1 cellular context compared by ENCODE assay signal in the genomic region with DNA sequence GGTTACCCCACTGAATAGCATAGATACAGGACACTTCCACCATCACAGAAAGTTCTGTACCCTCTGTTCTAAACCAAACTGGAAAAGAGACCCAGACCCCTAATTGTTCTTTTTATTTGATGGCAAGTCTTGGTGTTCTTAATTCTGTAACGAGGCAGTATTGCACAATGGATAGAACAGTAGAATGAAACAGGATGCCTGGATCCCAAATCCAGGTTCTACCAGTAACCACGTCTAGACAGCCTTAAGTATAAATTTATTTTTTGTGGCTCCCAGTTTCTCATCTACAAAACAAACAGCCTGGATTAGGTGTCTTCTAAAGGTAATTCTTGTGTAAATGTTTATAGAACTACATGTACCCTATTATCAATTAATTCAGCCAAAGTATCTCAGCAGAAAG.
TF ChIP-seq lines count a peak whose summit lies in the region.

No MANE protein-coding gene starts in this region.

TF ChIP-seq in GM12878, 131 proteins besides CTCF, POLR2A, EP300 and RAD21:
- TF ChIP-seq SREBF2 (IDR thresholded peaks at IDR 0.05; ENCODE audit: low read length) (no peak), IKZF1 (conservative IDR thresholded peaks at IDR 0.05) (no peak), RAD51 (IDR thresholded peaks at IDR 0.05) (no peak), HDGF (IDR thresholded peaks at IDR 0.05) (no peak), SRF (IDR thresholded peaks at IDR 0.05; ENCODE audit: low read depth in 2 of 2, low read length in 2 of 2) (no peak), TBL1XR1 (IDR thresholded peaks at IDR 0.05; ENCODE audit: low read depth, low read length) (no peak), ZNF207 (IDR thresholded peaks at IDR 0.05; ENCODE audit: borderline replicate concordance) (no peak)
- TF ChIP-seq, protein P1, sequence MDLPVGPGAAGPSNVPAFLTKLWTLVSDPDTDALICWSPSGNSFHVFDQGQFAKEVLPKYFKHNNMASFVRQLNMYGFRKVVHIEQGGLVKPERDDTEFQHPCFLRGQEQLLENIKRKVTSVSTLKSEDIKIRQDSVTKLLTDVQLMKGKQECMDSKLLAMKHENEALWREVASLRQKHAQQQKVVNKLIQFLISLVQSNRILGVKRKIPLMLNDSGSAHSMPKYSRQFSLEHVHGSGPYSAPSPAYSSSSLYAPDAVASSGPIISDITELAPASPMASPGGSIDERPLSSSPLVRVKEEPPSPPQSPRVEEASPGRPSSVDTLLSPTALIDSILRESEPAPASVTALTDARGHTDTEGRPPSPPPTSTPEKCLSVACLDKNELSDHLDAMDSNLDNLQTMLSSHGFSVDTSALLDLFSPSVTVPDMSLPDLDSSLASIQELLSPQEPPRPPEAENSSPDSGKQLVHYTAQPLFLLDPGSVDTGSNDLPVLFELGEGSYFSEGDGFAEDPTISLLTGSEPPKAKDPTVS (IDR thresholded peaks at IDR 0.05; ENCODE audit: low read depth, low read length), result no peak
